ENCODE assay signal across 22 cellular contexts in genomic region chr20:59588236-59588855, GRCh38. TPM values are rescaled to one million over a fixed set of nuclear protein-coding genes. Genes with fewer than 3 reads are reported as not detected.
"Had no signal": no experiment of that assay in that cellular context is flagged by ENCODE, and none has a peak within 500 bp of the region (broad histone marks: within the 10 kb centered on the region; RNA-seq: fewer than 3 reads in every experiment).

No MANE protein-coding gene starts in this region.

- H3K4me3 ChIP-seq: colonic mucosa, esophagus muscularis mucosa, mucosa of descending colon, pancreas, right lobe of liver, stomach, thyroid gland had no signal

- H3K27me3 ChIP-seq: colonic mucosa, pancreas, right lobe of liver, thyroid gland had no signal

- DNase-seq: colonic mucosa; effector CD8-positive, alpha-beta T cell; foreskin keratinocyte; mesenchymal stem cell; mucosa of descending colon; naive B cell; small intestine; stimulated activated CD4-positive, alpha-beta T cell treated with anti-CD3 and anti-CD28 coated beads, Interleukin-12 subunit alpha, Interleukin-12 subunit beta, amount 100 ng/mL, for 4 hours; stimulated activated CD4-positive, alpha-beta T cell treated with anti-CD3 and anti-CD28 coated beads, Interleukin-1b, Interleukin-23, amount 100 ng/mL, for 48 hours; stimulated activated CD4-positive, alpha-beta T cell treated with anti-CD3 and anti-CD28 coated beads, Interleukin-4, amount 100 ng/mL, for 24 hours; stimulated activated naive CD4-positive, alpha-beta T cell treated with Interleukin-2 at 50 U/mL for 16 hours; stomach; thyroid gland; trophoblast cell had no signal

- H3K36me3 ChIP-seq: colonic mucosa, esophagus muscularis mucosa, neutrophil, pancreas, right lobe of liver, stomach, thyroid gland had no signal

- H3K4me1 ChIP-seq: colonic mucosa, foreskin keratinocyte, pancreas, right lobe of liver, thyroid gland had no signal

- ATAC-seq: foreskin keratinocyte; mucosa of descending colon; natural killer cell treated with Interleukin-12 subunit alpha and Interleukin-12 subunit beta and Interleukin-15 and Interleukin-18, amount 100 ng/mL, for 72 hours; pancreas; right lobe of liver; stimulated activated effector memory CD8-positive, alpha-beta T cell treated with anti-CD3 and anti-CD28 coated beads, Interleukin-12 subunit alpha, Interleukin-12 subunit beta, amount 100 ng/mL, for 72 hours had no signal

- H3K9me3 ChIP-seq: colonic mucosa, mucosa of descending colon, neutrophil, pancreas, right lobe of liver, thyroid gland had no signal

- H3K27ac ChIP-seq: colonic mucosa, esophagus muscularis mucosa, foreskin keratinocyte, neutrophil, pancreas, right lobe of liver, stomach, thyroid gland had no signal

RNA-seq across cellular contexts. Expression of gene PHACTR3, which starts 16.0 kb away (rescaled TPM):
- total RNA-seq: endothelial cell of umbilical vein; fibroblast of lung; natural killer cell treated with Interleukin-12 subunit alpha and Interleukin-12 subunit beta and Interleukin-15 and Interleukin-18, amount 100 ng/mL, for 72 hours had no signal
